Comparison of ENCODE assay signal across 8 cellular contexts in the genomic region with DNA sequence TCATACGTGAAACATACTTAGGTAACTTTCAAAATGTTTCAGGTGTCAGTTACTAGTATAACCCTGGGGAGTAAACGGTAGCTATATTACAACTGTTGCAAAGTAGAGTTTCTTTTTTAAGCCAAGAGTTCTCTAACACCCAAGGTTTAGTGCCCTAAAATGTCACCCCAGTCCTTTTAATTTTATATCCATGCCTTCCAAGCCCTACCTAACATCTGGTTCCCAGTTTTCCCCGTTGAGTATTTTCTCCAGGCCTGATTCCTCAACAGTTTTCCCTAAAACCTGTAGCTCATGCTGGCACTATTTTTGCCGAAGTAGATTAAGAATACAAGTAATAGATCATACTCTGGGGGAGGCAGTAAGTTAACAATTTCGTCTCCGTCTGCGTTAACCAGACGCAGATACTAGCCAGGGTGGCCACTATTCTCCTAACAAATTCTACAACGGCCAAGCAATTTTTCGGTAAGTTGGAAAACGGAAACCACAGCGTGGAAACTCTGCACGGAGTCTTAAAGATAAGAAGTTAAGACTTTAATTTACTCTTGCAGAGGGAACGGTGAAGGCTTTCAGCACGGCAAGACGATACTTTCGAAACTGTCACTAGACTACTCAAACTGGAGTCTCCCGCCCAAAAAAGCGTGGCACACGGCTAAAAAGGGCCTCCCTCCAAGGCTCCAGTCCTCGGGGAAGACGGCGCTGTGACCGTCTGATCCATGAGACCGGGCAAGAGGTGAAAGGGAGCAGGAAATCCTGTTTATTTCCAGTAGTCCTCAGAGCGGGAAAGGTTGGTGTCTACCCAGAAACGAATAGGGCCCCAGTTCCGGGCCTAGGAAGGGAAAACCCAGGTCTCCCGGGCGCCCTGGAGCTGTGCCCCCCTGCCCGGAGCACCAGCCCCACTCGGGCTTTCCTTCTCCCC. TPM values are rescaled to one million over a fixed set of nuclear protein-coding genes. Genes with fewer than 3 reads are reported as not detected.
DNase-seq lines count a peak whose midpoint lies in the region; ATAC-seq, FAIRE-seq and TF ChIP-seq lines count a peak whose summit lies in the region.

No MANE protein-coding gene starts in this region.

- intact Hi-C loops in CD14-positive monocyte (cut with micrococcal nuclease), result loop anchor here (5.0 to 10.0 kb wide), 3 partner anchors 293 to 673 kb away; a partner anchor contains a TSS

- H3K9me3 Mint-ChIP-seq in CD14-positive monocyte (peaks cover 0 to 4% (median 0%) of the 10 kb centered on the region in 7 donors), H9 (no peaks in the 10 kb centered on the region), naive B cell (no peaks in the 10 kb centered on the region)
- no peaks in the 10 kb centered on the region for H3K9me3 Mint-ChIP-seq in effector memory CD8-positive, alpha-beta T cell

- 0 out of 2 replicates have a peak overlapping the region, but pooled peaks have one; percentile 40 for H3K4ac ChIP-seq in H9 (ENCODE audit: low read depth, low read length)

- no peak overlapping the region for H3T11ph ChIP-seq in H9 (ENCODE audit: low read length)

- no peak overlapping the region for H2AK5ac ChIP-seq in H9 (ENCODE audit: insufficient read length, low read length)

- DNase-seq in CD14-positive monocyte (ENCODE audit: low spot score), result no peak
- no peak for DNase-seq in H9
- peak in 1 of 3 experiments; percentile 11 for DNase-seq in effector memory CD8-positive, alpha-beta T cell
- no peak for DNase-seq in naive B cell
- DNase-seq in D721Med (ENCODE audit: insufficient read length, low spot score), result no peak
- DNase-seq in frontal cortex (ENCODE audit: low spot score in 2 of 2), result no peak
- no peak for DNase-seq in H4 (ENCODE audit: low spot score)

- H4K91ac ChIP-seq in H9 (ENCODE audit: insufficient read length, low read depth, low read length), result no peak overlapping the region

- no peak overlapping the region for H2AFZ ChIP-seq in H9 (ENCODE audit: low read length)

- no peak overlapping the region for H3K23ac ChIP-seq in H9 (ENCODE audit: insufficient read length, low read depth, low read length)

- H3K4me1 ChIP-seq in H9 (ENCODE audit: insufficient read depth, low read length), result no peaks in the 10 kb centered on the region; the same call in 1 of the 2 replicates

- no peak overlapping the region for H2BK12ac ChIP-seq in H9 (ENCODE audit: insufficient read length, low read depth, low read length)

- H2BK5ac ChIP-seq in H9 (ENCODE audit: insufficient read length, low read length), result no peak overlapping the region

- H3K4me1 Mint-ChIP-seq in CD14-positive monocyte (peaks cover 54% of the 10 kb centered on the region), H9 (peaks cover 32 to 35% of the 10 kb centered on the region in 2 experiments), naive B cell (peaks cover 32 to 62% (median 39%) of the 10 kb centered on the region in 3 donors)
- H3K4me1 Mint-ChIP-seq in effector memory CD8-positive, alpha-beta T cell (ENCODE audit: low read depth in 2 of 2), result peaks cover 38 to 56% of the 10 kb centered on the region in 2 donors

- no peak overlapping the region for H4K8ac ChIP-seq in H9 (replicated peaks; ENCODE audit: insufficient read length, low read depth, low read length)

- H3K27me3 Mint-ChIP-seq in CD14-positive monocyte (ENCODE audit: low read depth in 3 of 3) (no peaks in the 10 kb centered on the region), H9 (ENCODE audit: low read depth) (no peaks in the 10 kb centered on the region), naive B cell (no peaks in the 10 kb centered on the region)
- no peaks in the 10 kb centered on the region for H3K27me3 Mint-ChIP-seq in effector memory CD8-positive, alpha-beta T cell

- no peaks in the 10 kb centered on the region for H3K9me3 ChIP-seq in H9 (ENCODE audit: control insufficient read depth, low read depth, low read length)

- H3K18ac ChIP-seq in H9 (ENCODE audit: insufficient read length, low read depth, low read length), result peak overlapping the region; percentile 92

- no peak overlapping the region for H4K5ac ChIP-seq in H9 (ENCODE audit: insufficient read length, low read depth, low read length)

- peak overlapping the region; percentile 13 for H3K27ac ChIP-seq in H9 (ENCODE audit: insufficient read length, low read depth, low read length)

- FAIRE-seq in D721Med (lab: Jason Lieb, UNC) (no peak), frontal cortex (lab: Jason Lieb, UNC) (no peak)

- H3K4me3 Mint-ChIP-seq in CD14-positive monocyte (peak overlapping the region; percentile 93 to 95), H9 (peak overlapping the region; percentile 95 to 96), naive B cell (peak overlapping the region; percentile 85 to 97 (median 94))
- H3K4me3 Mint-ChIP-seq in effector memory CD8-positive, alpha-beta T cell, result peak overlapping the region; percentile 88 to 90

- peaks cover 6% of the 10 kb centered on the region for H3K23me2 ChIP-seq in H9 (ENCODE audit: insufficient read length, low read depth, low read length, poor library complexity, severe bottlenecking)

- peaks cover 5% of the 10 kb centered on the region for H3K79me1 ChIP-seq in H9 (ENCODE audit: insufficient read depth, low read depth, low read length, poor library complexity, severe bottlenecking)

- no peaks in the 10 kb centered on the region for H3K27me3 ChIP-seq in H9 (ENCODE audit: insufficient read depth, low read length)

- peaks cover 7 to 11% of the 10 kb centered on the region in 2 donors for H3K36me3 Mint-ChIP-seq in CD14-positive monocyte
- peaks cover 24 to 37% (median 28%) of the 10 kb centered on the region in 3 experiments for H3K36me3 Mint-ChIP-seq in H9 (ENCODE audit: insufficient read depth in 1 of 3, low read depth in 3 of 3)
- H3K36me3 Mint-ChIP-seq in effector memory CD8-positive, alpha-beta T cell (ENCODE audit: insufficient read depth), result peaks cover 52% of the 10 kb centered on the region
- peaks cover 6 to 8% of the 10 kb centered on the region in 2 donors for H3K36me3 Mint-ChIP-seq in naive B cell

- H2BK15ac ChIP-seq in H9 (ENCODE audit: low read depth, low read length), result no peak overlapping the region

- no CpG with 5 or more reads among the region's 32 CpGs for WGBS in H9 (ENCODE audit: extremely low coverage, insufficient read length, low lambda C conversion rate)

- no peak overlapping the region for H3K56ac ChIP-seq in H9 (ENCODE audit: insufficient read length, low read depth, low read length)

- no peaks in the 10 kb centered on the region for H4K20me1 ChIP-seq in H9 (ENCODE audit: control insufficient read depth, insufficient read depth, insufficient read length)

- no peak overlapping the region for H2BK20ac ChIP-seq in H9 (ENCODE audit: low read depth, low read length, poor library complexity, severe bottlenecking)

- H3K27ac Mint-ChIP-seq in CD14-positive monocyte, result peak overlapping the region; percentile 89 to 97 (median 94)
- peak overlapping the region; percentile 67 to 99 (median 95) for H3K27ac Mint-ChIP-seq in H9
- peak overlapping the region; percentile 92 to 93 for H3K27ac Mint-ChIP-seq in effector memory CD8-positive, alpha-beta T cell
- H3K27ac Mint-ChIP-seq in naive B cell, result peak overlapping the region; percentile 72 to 97 (median 92)

- peak overlapping the region; percentile 99 for H3K4me2 ChIP-seq in H9 (ENCODE audit: insufficient read depth, insufficient read length, low read length)

- H3K14ac ChIP-seq in H9 (ENCODE audit: insufficient read depth, low read length), result peak overlapping the region; percentile 98

- H2BK120ac ChIP-seq in H9 (ENCODE audit: low read depth, low read length, poor library complexity, severe bottlenecking), result no peak overlapping the region

- peak overlapping the region; percentile 93 for H3K9ac ChIP-seq in H9 (ENCODE audit: extremely low read depth, insufficient read length, low read length)

- H3K79me2 ChIP-seq in H9 (ENCODE audit: insufficient read depth, low read length), result peaks cover 43% of the 10 kb centered on the region

- TF ChIP-seq CTCF in CD14-positive monocyte (IDR thresholded peaks at IDR 0.05), result no peak
- TF ChIP-seq CTCF in H9 (conservative IDR thresholded peaks at IDR 0.05), result no peak
- no peak for TF ChIP-seq CTCF in D721Med (IDR thresholded peaks at IDR 0.05; ENCODE audit: insufficient read depth, missing control alignments)

- peak; percentile 34 for ATAC-seq in SK-N-SH treated with all-trans-retinoic acid at 6 μM for 48 hours
- no peak for ATAC-seq in effector memory CD8-positive, alpha-beta T cell (replicated peaks)
- no peak for ATAC-seq in naive B cell (ENCODE audit: low read depth in 2 of 2)

TF ChIP-seq in SK-N-SH treated with all-trans-retinoic acid at 6 μM for 48 hours, 23 proteins besides CTCF, POLR2A, EP300 and RAD21 (continues in another document):
- TF ChIP-seq, protein P1, sequence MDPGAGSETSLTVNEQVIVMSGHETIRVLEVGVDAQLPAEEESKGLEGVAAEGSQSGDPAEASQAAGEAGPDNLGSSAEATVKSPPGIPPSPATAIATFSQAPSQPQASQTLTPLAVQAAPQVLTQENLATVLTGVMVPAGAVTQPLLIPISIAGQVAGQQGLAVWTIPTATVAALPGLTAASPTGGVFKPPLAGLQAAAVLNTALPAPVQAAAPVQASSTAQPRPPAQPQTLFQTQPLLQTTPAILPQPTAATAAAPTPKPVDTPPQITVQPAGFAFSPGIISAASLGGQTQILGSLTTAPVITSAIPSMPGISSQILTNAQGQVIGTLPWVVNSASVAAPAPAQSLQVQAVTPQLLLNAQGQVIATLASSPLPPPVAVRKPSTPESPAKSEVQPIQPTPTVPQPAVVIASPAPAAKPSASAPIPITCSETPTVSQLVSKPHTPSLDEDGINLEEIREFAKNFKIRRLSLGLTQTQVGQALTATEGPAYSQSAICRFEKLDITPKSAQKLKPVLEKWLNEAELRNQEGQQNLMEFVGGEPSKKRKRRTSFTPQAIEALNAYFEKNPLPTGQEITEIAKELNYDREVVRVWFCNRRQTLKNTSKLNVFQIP (CRISPR knock-in tag; IDR thresholded peaks at IDR 0.05; ENCODE audit: borderline replicate concordance, low read depth), result no peak
- TF ChIP-seq OSR1 (CRISPR knock-in tag; IDR thresholded peaks at IDR 0.05), result no peak
- no peak for TF ChIP-seq ZNF70 (CRISPR knock-in tag; IDR thresholded peaks at IDR 0.05)

RNA-seq across cellular contexts. Expression of a gene that starts 0.9 kb away (rescaled TPM):
- 10 to 100 TPM; 38.4 to 55.5 TPM for polyA plus RNA-seq in CD14-positive monocyte
- 89.8 and 90.6 TPM in 2 replicates for total RNA-seq in H9 (2021)
- polyA plus RNA-seq in naive B cell (ENCODE audit: low read depth in 6 of 6), result 10 to 100 TPM; 34.7 to 90.6 (median 68.5) TPM
- 49.7 TPM for total RNA-seq in frontal cortex
- total RNA-seq in H4 (2014; rRNA removed; shearing (Covaris generic)), result 28.9 and 29.3 TPM in 2 replicates

RNA-seq across cellular contexts. Expression of a gene that starts 50.0 kb away (rescaled TPM):
- polyA plus RNA-seq in CD14-positive monocyte (1 to 10 TPM; 6.3 to 7.5 TPM), naive B cell (ENCODE audit: low read depth in 6 of 6) (10 to 100 TPM in 5 of 6 donors, 1 to 10 TPM in 1; 9.6 to 16.9 (median 13.6) TPM)
- total RNA-seq in H9 (2021) (25.8 and 30.9 TPM in 2 replicates), frontal cortex (13.5 TPM)
- total RNA-seq in H4 (2014; rRNA removed; shearing (Covaris generic)), result 29.0 and 32.3 TPM in 2 replicates

RNA-seq across cellular contexts. Expression of a gene that starts 55.6 kb away (rescaled TPM):
- polyA plus RNA-seq in CD14-positive monocyte, result under 1 TPM in 1 of 2 donors, not detected in 1; 0.42 TPM
- 45.0 and 45.5 TPM in 2 replicates for total RNA-seq in H9 (2021)
- polyA plus RNA-seq in naive B cell (ENCODE audit: low read depth in 6 of 6), result not detected
- total RNA-seq in frontal cortex, result 30.2 TPM
- 16.2 and 18.3 TPM in 2 replicates for total RNA-seq in H4 (2014; rRNA removed; shearing (Covaris generic))

RNA-seq across cellular contexts. Expression of a gene that starts 57.1 kb away (rescaled TPM):
- not detected for polyA plus RNA-seq in CD14-positive monocyte
- total RNA-seq in H9 (2021), result 12.6 and 12.9 TPM in 2 replicates
- not detected for polyA plus RNA-seq in naive B cell (ENCODE audit: low read depth in 6 of 6)
- total RNA-seq in frontal cortex, result 0.82 TPM
- total RNA-seq in H4 (2014; rRNA removed; shearing (Covaris generic)), result 0.08 and 0.17 TPM in 2 replicates
